In the genomic region with DNA sequence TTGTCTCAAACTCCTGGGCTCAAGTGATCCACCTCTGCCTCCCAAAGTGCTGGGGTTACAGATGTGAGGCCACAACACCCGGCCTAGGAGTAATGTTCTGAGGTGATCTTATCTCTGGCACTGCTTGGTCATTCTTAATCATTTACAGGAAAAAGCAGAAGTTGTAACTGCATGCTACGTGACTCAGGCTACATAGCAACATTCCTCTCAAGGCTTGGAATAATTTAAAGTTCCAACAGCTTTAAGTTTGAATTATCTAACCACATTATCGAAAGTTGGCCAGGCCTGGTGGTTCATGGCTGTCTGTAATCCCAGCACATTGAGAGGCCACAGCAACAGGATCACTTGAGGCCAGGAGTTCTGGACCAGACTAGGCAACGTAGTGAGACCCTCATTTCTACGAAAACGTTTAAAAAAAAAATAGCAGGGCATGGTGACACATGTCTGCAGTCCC, we compare ENCODE assay signal across 8 cellular contexts. TPM values are rescaled to one million over a fixed set of nuclear protein-coding genes. Genes with fewer than 3 reads are reported as not detected.
A peak's percentile ranks its signal among the peaks of the same experiment; 100 is the strongest.
DNase-seq lines count a peak whose midpoint lies in the region; ATAC-seq and TF ChIP-seq lines count a peak whose summit lies in the region.
"Had no signal": no experiment of that assay in that cellular context is flagged by ENCODE, and none has a peak within 500 bp of the region (broad histone marks: within the 10 kb centered on the region; RNA-seq: fewer than 3 reads in every experiment).

No MANE protein-coding gene starts in this region.

- DNase-seq in GM20000 (ENCODE audit: low spot score) (peak; percentile 54), RWPE1 (ENCODE audit: low spot score) (peak; percentile 54), fibroblast of pulmonary artery (ENCODE audit: low read depth) (peak; percentile 89), suprapubic skin (ENCODE audit: low spot score in 2 of 2) (no peak), Ammon's horn (ENCODE audit: low spot score) (no peak)
- DNase-seq in naive thymus-derived CD4-positive, alpha-beta T cell = no peak

- H3K9me3 ChIP-seq in suprapubic skin = no peaks in the 10 kb centered on the region
- H3K9me3 ChIP-seq in naive thymus-derived CD4-positive, alpha-beta T cell (ENCODE audit: control insufficient read depth in 2 of 3, low read length in 3 of 3) = no peaks in the 10 kb centered on the region
- H3K9me3 ChIP-seq: gastroesophageal sphincter had no signal

- 49% methylated on average over 6 of the region's 6 CpGs for WGBS in suprapubic skin

- peaks cover 0 to 6% (median 3%) of the 10 kb centered on the region in 5 donors for H3K36me3 Mint-ChIP-seq in naive thymus-derived CD4-positive, alpha-beta T cell

- no peak overlapping the region for H3K27ac Mint-ChIP-seq in naive thymus-derived CD4-positive, alpha-beta T cell

- peaks cover 7 to 30% (median 25%) of the 10 kb centered on the region in 7 donors for H3K4me1 Mint-ChIP-seq in naive thymus-derived CD4-positive, alpha-beta T cell

- H3K9me3 Mint-ChIP-seq in naive thymus-derived CD4-positive, alpha-beta T cell = no peaks in the 10 kb centered on the region

- TF ChIP-seq CTCF in GM20000 (IDR thresholded peaks at IDR 0.05; ENCODE audit: extremely low read depth, missing control alignments) (no peak), RWPE1 (conservative IDR thresholded peaks at IDR 0.05; ENCODE audit: low read depth) (no peak), fibroblast of pulmonary artery (IDR thresholded peaks at IDR 0.05; ENCODE audit: low read length, missing control alignments) (no peak), suprapubic skin (IDR thresholded peaks at IDR 0.05) (no peak)

- POLR2A ChIA-PET in RWPE1 (lab: Yijun Ruan, JAX; ENCODE audit: low non-redundant PET) = no interaction called here
- POLR2A ChIA-PET in naive thymus-derived CD4-positive, alpha-beta T cell (lab: Charles Lee) = interaction anchor here (1.4 kb wide), 1 partner anchor 19 kb away, joined by 3 read pairs; no protein-coding TSS in a partner anchor

- H3K36me3 ChIP-seq in suprapubic skin = no peaks in the 10 kb centered on the region
- no peaks in the 10 kb centered on the region for H3K36me3 ChIP-seq in naive thymus-derived CD4-positive, alpha-beta T cell (ENCODE audit: control insufficient read depth in 2 of 3, insufficient read depth in 3 of 3, low read length in 3 of 3)

- H3K27ac ChIP-seq in RWPE1 (peak overlapping the region; percentile 92), suprapubic skin (peak overlapping the region; percentile 23)
- H3K27ac ChIP-seq in naive thymus-derived CD4-positive, alpha-beta T cell (ENCODE audit: low read depth, low read length) = no peak overlapping the region
- H3K27ac ChIP-seq: gastroesophageal sphincter had no signal

- H3K4me3 Mint-ChIP-seq in naive thymus-derived CD4-positive, alpha-beta T cell = no peak overlapping the region

- peaks cover 31% of the 10 kb centered on the region for H3K4me1 ChIP-seq in suprapubic skin
- peaks cover 14 to 16% of the 10 kb centered on the region in 2 donors for H3K4me1 ChIP-seq in naive thymus-derived CD4-positive, alpha-beta T cell (ENCODE audit: control insufficient read depth in 2 of 2, insufficient read depth in 2 of 2, low read length in 2 of 2)

- H3K4me3 ChIP-seq in fibroblast of pulmonary artery (replicated peaks; ENCODE audit: low read depth, low read length) (no peak overlapping the region), suprapubic skin (no peak overlapping the region)
- H3K4me3 ChIP-seq in naive thymus-derived CD4-positive, alpha-beta T cell (ENCODE audit: low read length) = no peak overlapping the region
- H3K4me3 ChIP-seq: gastroesophageal sphincter had no signal

- no peaks in the 10 kb centered on the region for H3K27me3 ChIP-seq in suprapubic skin
- H3K27me3 ChIP-seq in naive thymus-derived CD4-positive, alpha-beta T cell (ENCODE audit: control insufficient read depth in 2 of 2, insufficient read depth in 2 of 2, low read length in 2 of 2) = no peaks in the 10 kb centered on the region
- H3K27me3 ChIP-seq: gastroesophageal sphincter had no signal

- no peak for TF ChIP-seq POLR2A in suprapubic skin (IDR thresholded peaks at IDR 0.05)

- no peaks in the 10 kb centered on the region for H3K27me3 Mint-ChIP-seq in naive thymus-derived CD4-positive, alpha-beta T cell

- no peak for TF ChIP-seq EP300 in suprapubic skin (IDR thresholded peaks at IDR 0.05)

- CTCF ChIA-PET in RWPE1 (lab: Yijun Ruan, JAX) = interaction anchor here (0.7 kb wide), 1 partner anchor 24 kb away, joined by 3 read pairs; no protein-coding TSS in a partner anchor
- CTCF ChIA-PET in naive thymus-derived CD4-positive, alpha-beta T cell (lab: Charles Lee) = no interaction called here

- ATAC-seq in GM21367 (IDR thresholded peaks at IDR 0.05; ENCODE audit: unreplicated experiment) = no peak
- no peak for ATAC-seq in naive thymus-derived CD4-positive, alpha-beta T cell
- ATAC-seq: gastroesophageal sphincter had no signal

- intact Hi-C loops in naive thymus-derived CD4-positive, alpha-beta T cell (cut with micrococcal nuclease) = no loop called here

RNA-seq across cellular contexts. Expression of a gene that starts 3.9 kb away (rescaled TPM):
- 1 to 10 TPM; 2.8 to 9.3 (median 4.8) TPM for total RNA-seq in suprapubic skin
- total RNA-seq in naive thymus-derived CD4-positive, alpha-beta T cell = 10 to 100 TPM; 11.6 to 38.9 (median 12.5) TPM
- 10 to 100 TPM; 18.0 to 20.5 TPM for polyA plus RNA-seq in naive thymus-derived CD4-positive, alpha-beta T cell

RNA-seq across cellular contexts. Expression of a gene that starts 8.5 kb away (rescaled TPM):
- 100 to 1,000 TPM in 2 of 4 donors, 10 to 100 TPM in 2; 29.6 to 109 (median 88.1) TPM for total RNA-seq in suprapubic skin
- total RNA-seq in naive thymus-derived CD4-positive, alpha-beta T cell = 10 to 100 TPM in 4 of 5 experiments, 1 to 10 TPM in 1; 8.2 to 18.1 (median 16.0) TPM
- polyA plus RNA-seq in naive thymus-derived CD4-positive, alpha-beta T cell = 1 to 10 TPM; 5.2 to 8.6 TPM

RNA-seq across cellular contexts. Expression of a gene that starts 14.2 kb away (rescaled TPM):
- total RNA-seq in suprapubic skin = 10 to 100 TPM; 16.4 to 19.9 (median 17.4) TPM
- 100 to 1,000 TPM in 3 of 5 experiments, 10 to 100 TPM in 2; 91.2 to 322 (median 185) TPM for total RNA-seq in naive thymus-derived CD4-positive, alpha-beta T cell
- 10 to 100 TPM; 31.4 to 62.3 TPM for polyA plus RNA-seq in naive thymus-derived CD4-positive, alpha-beta T cell

RNA-seq across cellular contexts. Expression of a gene that starts 29.3 kb away (rescaled TPM):
- total RNA-seq in suprapubic skin = 10 to 100 TPM; 23.0 to 51.5 (median 31.9) TPM
- 10 to 100 TPM; 15.0 to 37.5 (median 20.6) TPM for total RNA-seq in naive thymus-derived CD4-positive, alpha-beta T cell
- polyA plus RNA-seq in naive thymus-derived CD4-positive, alpha-beta T cell = 10 to 100 TPM; 76.0 to 84.8 TPM

RNA-seq across cellular contexts. Expression of a gene that starts 29.7 kb away (rescaled TPM):
- 100 to 1,000 TPM in 1 of 4 donors, 10 to 100 TPM in 3; 49.7 to 112 (median 76.2) TPM for total RNA-seq in suprapubic skin
- total RNA-seq in naive thymus-derived CD4-positive, alpha-beta T cell = 10 to 100 TPM; 19.4 to 25.0 (median 20.5) TPM
- 10 to 100 TPM; 45.1 to 55.9 TPM for polyA plus RNA-seq in naive thymus-derived CD4-positive, alpha-beta T cell

Comparison
In these comparisons a context has a peak if more than half of its experiments do, and no peak if none do; other contexts are left out.
1. DNase-seq: peak in GM20000 (single experiment), RWPE1 (single experiment) and fibroblast of pulmonary artery (single experiment); none in suprapubic skin (0 of 2), Ammon's horn (single experiment) and naive thymus-derived CD4-positive, alpha-beta T cell (0 of 9).
2. RNA of a gene that starts 14.2 kb away (total RNA-seq): 91.2 to 322 TPM in naive thymus-derived CD4-positive, alpha-beta T cell; 16.4 to 19.9 TPM in suprapubic skin; every median in the first group is over 4 times any median in the second.